ENCODE assay signal across 26 cellular contexts in genomic region chr10:6891924-6892323, GRCh38.
DNase-seq lines count a peak whose midpoint lies in the region; ATAC-seq, FAIRE-seq and TF ChIP-seq lines count a peak whose summit lies in the region.
"Had no signal": no experiment of that assay in that cellular context is flagged by ENCODE, and none has a peak within 500 bp of the region (broad histone marks: within the 10 kb centered on the region; RNA-seq: fewer than 3 reads in every experiment).

No MANE protein-coding gene starts in this region.

- H3K9me3 ChIP-seq in esophagus muscularis mucosa (no peaks in the 10 kb centered on the region), kidney (ENCODE audit: control insufficient read depth in 1 of 2, low read length in 2 of 2) (no peaks in the 10 kb centered on the region)
- H3K9me3 ChIP-seq: A549, BE2C had no signal

- H2BK15ac ChIP-seq in mesendoderm (replicated peaks; ENCODE audit: low read depth): no peak overlapping the region

- H2BK5ac ChIP-seq in mesendoderm (ENCODE audit: low read length): no peak overlapping the region

- no peaks in the 10 kb centered on the region for H3K9me2 ChIP-seq in GM23338 (ENCODE audit: insufficient read depth)

- no peak for TF ChIP-seq EP300 in esophagus muscularis mucosa (IDR thresholded peaks at IDR 0.05)

- no peak overlapping the region for H3K56ac ChIP-seq in mesendoderm (ENCODE audit: low read length)

- no peaks in the 10 kb centered on the region for H3F3A ChIP-seq in GM23338 (replicated peaks; ENCODE audit: low read depth)

- H4K20me1 ChIP-seq in GM23338 (replicated peaks; ENCODE audit: insufficient read depth): no peaks in the 10 kb centered on the region
- H4K20me1 ChIP-seq: BLaER1 treated with 17β-estradiol and CSF1 and Interleukin-3, amounts not matched to agents 10 nM and 100 nM had no signal

- no peak overlapping the region for H3K23ac ChIP-seq in mesendoderm (ENCODE audit: low read length)

- H4K5ac ChIP-seq in mesendoderm (ENCODE audit: low read length): no peak overlapping the region

- H2AFZ ChIP-seq in GM23338: peak overlapping the region; percentile 82

- H3K9ac ChIP-seq in mesendoderm (ENCODE audit: low read length): no peak overlapping the region
- H3K9ac ChIP-seq in kidney (ENCODE audit: low read length in 2 of 2): no peak overlapping the region
- H3K9ac ChIP-seq: BLaER1 treated with 17β-estradiol and CSF1 and Interleukin-3, amounts not matched to agents 10 nM and 100 nM had no signal

- no peak overlapping the region for H3K18ac ChIP-seq in mesendoderm (ENCODE audit: low read length)

- H3K79me1 ChIP-seq in mesendoderm (ENCODE audit: low read length): no peaks in the 10 kb centered on the region

- TF ChIP-seq CTCF in GM23338 (conservative IDR thresholded peaks at IDR 0.05; ENCODE audit: low read depth in 2 of 2) (no peak), esophagus muscularis mucosa (IDR thresholded peaks at IDR 0.05) (no peak), kidney (IDR thresholded peaks at IDR 0.05; ENCODE audit: borderline replicate concordance, extremely low read depth, insufficient read depth) (no peak)

- H3K27me3 ChIP-seq in GM23338 (ENCODE audit: insufficient read depth) (no peaks in the 10 kb centered on the region), esophagus muscularis mucosa (peaks cover 0 to 5% (median 0%) of the 10 kb centered on the region in 4 donors), mesendoderm (ENCODE audit: insufficient read depth, low read length, poor library complexity) (no peaks in the 10 kb centered on the region)
- H3K27me3 ChIP-seq: BE2C; BLaER1 treated with 17β-estradiol and CSF1 and Interleukin-3, amounts not matched to agents 10 nM and 100 nM had no signal

- H3K4me3 Mint-ChIP-seq in GM23338: no peak overlapping the region
- H3K4me3 Mint-ChIP-seq: CD14-positive monocyte; CD4-positive, alpha-beta T cell; CD8-positive, alpha-beta memory T cell; HFFc6 had no signal

- no peaks in the 10 kb centered on the region for H3K36me3 Mint-ChIP-seq in GM23338 (ENCODE audit: low read depth)
- H3K36me3 Mint-ChIP-seq: CD14-positive monocyte; CD8-positive, alpha-beta memory T cell had no signal

- H3K9me3 Mint-ChIP-seq in GM23338: no peaks in the 10 kb centered on the region; the same call in 2 of the 3 replicates
- H3K9me3 Mint-ChIP-seq: CD4-positive, alpha-beta T cell; CD8-positive, alpha-beta memory T cell had no signal

- no peak for ATAC-seq in GM23338
- ATAC-seq: A549, GM12878, HCT116 had no signal

- no peak overlapping the region for H3K27ac ChIP-seq in GM23338 (ENCODE audit: low read depth)
- H3K27ac ChIP-seq in esophagus muscularis mucosa (replicated peaks in 1 of 4): no peak overlapping the region
- H3K27ac ChIP-seq in mesendoderm (ENCODE audit: low read depth, low read length): no peak overlapping the region
- H3K27ac ChIP-seq in kidney (ENCODE audit: low read depth in 2 of 2, low read length in 2 of 2): no peak overlapping the region
- H3K27ac ChIP-seq: A549; BLaER1 treated with 17β-estradiol and CSF1 and Interleukin-3, amounts not matched to agents 10 nM and 100 nM had no signal

- H3K4ac ChIP-seq in mesendoderm (ENCODE audit: low read depth, low read length): no peak overlapping the region

- FAIRE-seq in HTR-8/SVneo (lab: Jason Lieb, UNC) (peak; percentile 57), kidney (lab: Jason Lieb, UNC) (no peak)
- FAIRE-seq: A549, GM12878, GM19239 had no signal

- H4K8ac ChIP-seq in mesendoderm (ENCODE audit: low read depth, low read length): no peak overlapping the region

- H3K79me2 ChIP-seq in GM23338 (replicated peaks; ENCODE audit: insufficient read depth): no peaks in the 10 kb centered on the region
- no peaks in the 10 kb centered on the region for H3K79me2 ChIP-seq in mesendoderm (ENCODE audit: control insufficient read depth, insufficient read depth, low read length)

- H3K4me2 ChIP-seq in GM23338 (no peak overlapping the region), mesendoderm (ENCODE audit: low read length) (no peak overlapping the region)
- H3K4me2 ChIP-seq: A549; BLaER1 treated with 17β-estradiol and CSF1 and Interleukin-3, amounts not matched to agents 10 nM and 100 nM had no signal

- H2BK120ac ChIP-seq in mesendoderm (ENCODE audit: low read depth, low read length): no peak overlapping the region

- no peak overlapping the region for H3K27ac Mint-ChIP-seq in GM23338
- H3K27ac Mint-ChIP-seq: CD14-positive monocyte; CD4-positive, alpha-beta T cell; CD8-positive, alpha-beta memory T cell; HFFc6 had no signal

- H3K4me3 ChIP-seq in GM23338: no peak overlapping the region
- H3K4me3 ChIP-seq in esophagus muscularis mucosa: no peak overlapping the region
- H3K4me3 ChIP-seq in mesendoderm (ENCODE audit: low read length): no peak overlapping the region
- no peak overlapping the region for H3K4me3 ChIP-seq in kidney (ENCODE audit: low read length in 2 of 2)
- H3K4me3 ChIP-seq: A549; BLaER1 treated with 17β-estradiol and CSF1 and Interleukin-3, amounts not matched to agents 10 nM and 100 nM; GM12878 had no signal

- DNase-seq in GM23338 (ENCODE audit: low spot score) (no peak), HTR-8/SVneo (ENCODE audit: insufficient read length, low spot score) (no peak), esophagus muscularis mucosa (ENCODE audit: extremely low spot score) (peak; percentile 80), mesendoderm (peak; percentile 18), NCI-H1694 treated with DMSO at 0.1 percent for 48 hours (lab: John Stamatoyannopoulos, UW) (no peak), EL (no peak), kidney (no peak)
- DNase-seq: 8988T; ACHN; AML-193; BE2C; CD4-positive, alpha-beta T cell; CD8-positive, alpha-beta memory T cell; COR-L47; DMS153; DND-41; GDM1; GOT3; H7; HFFc6 had no signal

- H3K36me3 ChIP-seq in GM23338 (ENCODE audit: insufficient read depth) (no peaks in the 10 kb centered on the region), esophagus muscularis mucosa (no peaks in the 10 kb centered on the region), mesendoderm (ENCODE audit: control insufficient read depth, insufficient read depth, low read length) (no peaks in the 10 kb centered on the region), kidney (ENCODE audit: control insufficient read depth in 1 of 2, insufficient read depth in 2 of 2, low read length in 2 of 2) (no peaks in the 10 kb centered on the region)
- H3K36me3 ChIP-seq: BE2C; BLaER1 treated with 17β-estradiol and CSF1 and Interleukin-3, amounts not matched to agents 10 nM and 100 nM had no signal

- H3K27me3 Mint-ChIP-seq in GM23338 (ENCODE audit: insufficient read depth, low read depth, poor library complexity): peaks cover 2% of the 10 kb centered on the region

- peaks cover 29% of the 10 kb centered on the region for H3K4me1 Mint-ChIP-seq in GM23338
- H3K4me1 Mint-ChIP-seq: CD14-positive monocyte; CD8-positive, alpha-beta memory T cell had no signal

- no peak overlapping the region for H2AK5ac ChIP-seq in mesendoderm (ENCODE audit: low read length)

- H3K4me1 ChIP-seq in GM23338 (ENCODE audit: insufficient read depth): peaks cover 13% of the 10 kb centered on the region
- no peaks in the 10 kb centered on the region for H3K4me1 ChIP-seq in esophagus muscularis mucosa
- no peaks in the 10 kb centered on the region for H3K4me1 ChIP-seq in mesendoderm (ENCODE audit: control insufficient read depth, low read depth, low read length)
- no peaks in the 10 kb centered on the region for H3K4me1 ChIP-seq in kidney (ENCODE audit: control insufficient read depth in 1 of 2, insufficient read depth in 1 of 2, low read depth in 1 of 2, low read length in 2 of 2)
- H3K4me1 ChIP-seq: A549; BE2C; BLaER1 treated with 17β-estradiol and CSF1 and Interleukin-3, amounts not matched to agents 10 nM and 100 nM had no signal

- intact Hi-C loops in esophagus muscularis mucosa (cut with DNase I) (no loop called here), kidney (cut with DNase I) (no loop called here)

- WGBS in esophagus muscularis mucosa: 94% methylated on average over 4 of the region's 4 CpGs
- no CpG with 5 or more reads among the region's 4 CpGs for WGBS in mesendoderm (ENCODE audit: extremely low coverage, insufficient coverage, low lambda C conversion rate)

- no peak for TF ChIP-seq POLR2A in esophagus muscularis mucosa (IDR thresholded peaks at IDR 0.05; ENCODE audit: low read depth)

TF ChIP-seq in GM23338, 12 proteins besides CTCF, POLR2A, EP300 and RAD21 (continues in another document):
- TF ChIP-seq ZNF331 (CRISPR knock-in tag; IDR thresholded peaks at IDR 0.05; ENCODE audit: low read depth) (no peak), ETS1 (IDR thresholded peaks at IDR 0.05) (no peak), POLR2AphosphoS5 (IDR thresholded peaks at IDR 0.05; ENCODE audit: low read depth) (no peak), NANOG (IDR thresholded peaks at IDR 0.05; ENCODE audit: borderline replicate concordance) (no peak), ZNF114 (CRISPR knock-in tag; IDR thresholded peaks at IDR 0.05) (no peak)

Comparison
In these comparisons a context has a peak if more than half of its experiments do, and no peak if none do; other contexts are left out.
1. DNase-seq: peak in esophagus muscularis mucosa (single experiment) and mesendoderm (single experiment); none in GM23338 (single experiment), HTR-8/SVneo (single experiment), NCI-H1694 treated with DMSO at 0.1 percent for 48 hours (single experiment), EL (single experiment) and kidney (single experiment).